ENCODE assay signal across 19 cellular contexts in genomic region chr9:86668488-86668887, GRCh38.
"Had no signal": no experiment of that assay in that cellular context is flagged by ENCODE, and none has a peak within 500 bp of the region (broad histone marks: within the 10 kb centered on the region; RNA-seq: fewer than 3 reads in every experiment).

No MANE protein-coding gene starts in this region.

- H3K36me3 ChIP-seq: brain microvascular endothelial cell, gastroesophageal sphincter, heart right ventricle, left lung, suprapubic skin, transverse colon, uterus, WERI-Rb-1 had no signal

- DNase-seq: activated CD4-positive, alpha-beta memory T cell treated with anti-CD3 and anti-CD28 coated beads, Interleukin-2, amount 10 ng/mL, durations not matched to agents 7 days and 5 days; activated CD4-positive, alpha-beta T cell treated with anti-CD3 and anti-CD28 coated beads for 1 hour; activated naive CD4-positive, alpha-beta T cell treated with anti-CD3 and anti-CD28 coated beads, Interleukin-2, amount 10 ng/mL, durations not matched to agents 7 days and 5 days; activated T-cell treated with anti-CD3 and anti-CD28 coated beads, Interleukin-2, amount 50 U/mL, for 24 hours; aorta; brain microvascular endothelial cell; central memory CD4-positive, alpha-beta T cell; dorsolateral prefrontal cortex; endodermal cell; heart right ventricle; left lung; nephron progenitor cell; nucleus accumbens; T-helper 2 cell; transverse colon; uterus; WERI-Rb-1 had no signal

- H3K9me3 ChIP-seq: transverse colon, uterus had no signal

- H3K27ac ChIP-seq: brain microvascular endothelial cell, dorsolateral prefrontal cortex, gastroesophageal sphincter, heart right ventricle, left lung, suprapubic skin, transverse colon, uterus, WERI-Rb-1 had no signal

- H3K4me3 ChIP-seq: dorsolateral prefrontal cortex, gastroesophageal sphincter, heart right ventricle, left lung, suprapubic skin, transverse colon, uterus had no signal

- H3K4me1 ChIP-seq: heart right ventricle, left lung, suprapubic skin, transverse colon, uterus had no signal

- H3K27me3 ChIP-seq: brain microvascular endothelial cell, gastroesophageal sphincter, heart right ventricle, left lung, suprapubic skin, transverse colon, uterus had no signal
